ENCODE assay signal across 2 cellular contexts in the genomic region with DNA sequence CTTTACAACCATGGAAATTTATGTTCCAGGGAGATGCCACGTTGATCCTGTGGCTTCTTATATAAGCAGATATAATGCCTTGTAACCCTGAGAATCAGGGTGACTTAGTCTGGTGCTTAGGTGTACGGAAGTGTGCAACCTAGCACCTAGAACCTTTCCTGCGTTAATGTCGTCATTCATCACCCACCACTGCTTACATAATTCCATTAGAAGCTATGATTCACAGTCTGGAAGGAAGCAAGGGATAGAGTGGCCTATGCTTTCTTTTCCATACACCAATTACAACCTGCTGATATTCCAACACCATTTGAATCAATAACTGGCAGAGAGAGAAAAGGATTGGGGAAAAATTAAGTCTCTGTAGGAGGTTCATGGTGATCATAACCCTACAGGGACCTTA.
TF ChIP-seq lines count a peak whose summit lies in the region.

No MANE protein-coding gene starts in this region.

TF ChIP-seq in A549, 52 proteins besides CTCF, POLR2A, EP300 and RAD21 (continued from another document):
- TF ChIP-seq, protein P1, sequence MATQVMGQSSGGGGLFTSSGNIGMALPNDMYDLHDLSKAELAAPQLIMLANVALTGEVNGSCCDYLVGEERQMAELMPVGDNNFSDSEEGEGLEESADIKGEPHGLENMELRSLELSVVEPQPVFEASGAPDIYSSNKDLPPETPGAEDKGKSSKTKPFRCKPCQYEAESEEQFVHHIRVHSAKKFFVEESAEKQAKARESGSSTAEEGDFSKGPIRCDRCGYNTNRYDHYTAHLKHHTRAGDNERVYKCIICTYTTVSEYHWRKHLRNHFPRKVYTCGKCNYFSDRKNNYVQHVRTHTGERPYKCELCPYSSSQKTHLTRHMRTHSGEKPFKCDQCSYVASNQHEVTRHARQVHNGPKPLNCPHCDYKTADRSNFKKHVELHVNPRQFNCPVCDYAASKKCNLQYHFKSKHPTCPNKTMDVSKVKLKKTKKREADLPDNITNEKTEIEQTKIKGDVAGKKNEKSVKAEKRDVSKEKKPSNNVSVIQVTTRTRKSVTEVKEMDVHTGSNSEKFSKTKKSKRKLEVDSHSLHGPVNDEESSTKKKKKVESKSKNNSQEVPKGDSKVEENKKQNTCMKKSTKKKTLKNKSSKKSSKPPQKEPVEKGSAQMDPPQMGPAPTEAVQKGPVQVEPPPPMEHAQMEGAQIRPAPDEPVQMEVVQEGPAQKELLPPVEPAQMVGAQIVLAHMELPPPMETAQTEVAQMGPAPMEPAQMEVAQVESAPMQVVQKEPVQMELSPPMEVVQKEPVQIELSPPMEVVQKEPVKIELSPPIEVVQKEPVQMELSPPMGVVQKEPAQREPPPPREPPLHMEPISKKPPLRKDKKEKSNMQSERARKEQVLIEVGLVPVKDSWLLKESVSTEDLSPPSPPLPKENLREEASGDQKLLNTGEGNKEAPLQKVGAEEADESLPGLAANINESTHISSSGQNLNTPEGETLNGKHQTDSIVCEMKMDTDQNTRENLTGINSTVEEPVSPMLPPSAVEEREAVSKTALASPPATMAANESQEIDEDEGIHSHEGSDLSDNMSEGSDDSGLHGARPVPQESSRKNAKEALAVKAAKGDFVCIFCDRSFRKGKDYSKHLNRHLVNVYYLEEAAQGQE (IDR thresholded peaks at IDR 0.05): no peak
- TF ChIP-seq CBX2 (IDR thresholded peaks at IDR 0.05; ENCODE audit: borderline replicate concordance, low read depth) (no peak), PHF8 (IDR thresholded peaks at IDR 0.05; ENCODE audit: borderline replicate concordance, low read depth) (no peak), EHF (CRISPR knock-in tag; IDR thresholded peaks at IDR 0.05) (no peak), TP53 (CRISPR knock-in tag; IDR thresholded peaks at IDR 0.05) (no peak), MAZ (IDR thresholded peaks at IDR 0.05; ENCODE audit: borderline replicate concordance, low read depth, low read length) (no peak), TFCP2L1 (CRISPR knock-in tag; IDR thresholded peaks at IDR 0.05) (no peak), SMC3 (IDR thresholded peaks at IDR 0.05) (no peak), JUN (IDR thresholded peaks at IDR 0.05) (no peak)
- TF ChIP-seq, protein P2, sequence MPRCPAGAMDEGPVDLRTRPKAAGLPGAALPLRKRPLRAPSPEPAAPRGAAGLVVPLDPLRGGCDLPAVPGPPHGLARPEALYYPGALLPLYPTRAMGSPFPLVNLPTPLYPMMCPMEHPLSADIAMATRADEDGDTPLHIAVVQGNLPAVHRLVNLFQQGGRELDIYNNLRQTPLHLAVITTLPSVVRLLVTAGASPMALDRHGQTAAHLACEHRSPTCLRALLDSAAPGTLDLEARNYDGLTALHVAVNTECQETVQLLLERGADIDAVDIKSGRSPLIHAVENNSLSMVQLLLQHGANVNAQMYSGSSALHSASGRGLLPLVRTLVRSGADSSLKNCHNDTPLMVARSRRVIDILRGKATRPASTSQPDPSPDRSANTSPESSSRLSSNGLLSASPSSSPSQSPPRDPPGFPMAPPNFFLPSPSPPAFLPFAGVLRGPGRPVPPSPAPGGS (IDR thresholded peaks at IDR 0.05): no peak
- TF ChIP-seq, protein P3, sequence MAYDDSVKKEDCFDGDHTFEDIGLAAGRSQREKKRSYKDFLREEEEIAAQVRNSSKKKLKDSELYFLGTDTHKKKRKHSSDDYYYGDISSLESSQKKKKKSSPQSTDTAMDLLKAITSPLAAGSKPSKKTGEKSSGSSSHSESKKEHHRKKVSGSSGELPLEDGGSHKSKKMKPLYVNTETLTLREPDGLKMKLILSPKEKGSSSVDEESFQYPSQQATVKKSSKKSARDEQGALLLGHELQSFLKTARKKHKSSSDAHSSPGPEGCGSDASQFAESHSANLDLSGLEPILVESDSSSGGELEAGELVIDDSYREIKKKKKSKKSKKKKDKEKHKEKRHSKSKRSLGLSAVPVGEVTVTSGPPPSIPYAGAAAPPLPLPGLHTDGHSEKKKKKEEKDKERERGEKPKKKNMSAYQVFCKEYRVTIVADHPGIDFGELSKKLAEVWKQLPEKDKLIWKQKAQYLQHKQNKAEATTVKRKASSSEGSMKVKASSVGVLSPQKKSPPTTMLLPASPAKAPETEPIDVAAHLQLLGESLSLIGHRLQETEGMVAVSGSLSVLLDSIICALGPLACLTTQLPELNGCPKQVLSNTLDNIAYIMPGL (CRISPR knock-in tag; IDR thresholded peaks at IDR 0.05; ENCODE audit: borderline replicate concordance): no peak
- TF ChIP-seq, protein P4, sequence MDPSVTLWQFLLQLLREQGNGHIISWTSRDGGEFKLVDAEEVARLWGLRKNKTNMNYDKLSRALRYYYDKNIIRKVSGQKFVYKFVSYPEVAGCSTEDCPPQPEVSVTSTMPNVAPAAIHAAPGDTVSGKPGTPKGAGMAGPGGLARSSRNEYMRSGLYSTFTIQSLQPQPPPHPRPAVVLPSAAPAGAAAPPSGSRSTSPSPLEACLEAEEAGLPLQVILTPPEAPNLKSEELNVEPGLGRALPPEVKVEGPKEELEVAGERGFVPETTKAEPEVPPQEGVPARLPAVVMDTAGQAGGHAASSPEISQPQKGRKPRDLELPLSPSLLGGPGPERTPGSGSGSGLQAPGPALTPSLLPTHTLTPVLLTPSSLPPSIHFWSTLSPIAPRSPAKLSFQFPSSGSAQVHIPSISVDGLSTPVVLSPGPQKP (IDR thresholded peaks at IDR 0.05; ENCODE audit: low read depth, low read length): no peak
TF ChIP-seq in A549: peak in this region for 0.

TF ChIP-seq in Ishikawa, 13 proteins besides CTCF, POLR2A, EP300 and RAD21 (continued from another document):
- TF ChIP-seq, protein P5, sequence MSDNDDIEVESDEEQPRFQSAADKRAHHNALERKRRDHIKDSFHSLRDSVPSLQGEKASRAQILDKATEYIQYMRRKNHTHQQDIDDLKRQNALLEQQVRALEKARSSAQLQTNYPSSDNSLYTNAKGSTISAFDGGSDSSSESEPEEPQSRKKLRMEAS (IDR thresholded peaks at IDR 0.05): no peak
- no peak for TF ChIP-seq ZBTB7A (IDR thresholded peaks at IDR 0.05; ENCODE audit: low read depth)
- no peak for TF ChIP-seq TEAD4 (IDR thresholded peaks at IDR 0.05)
- no peak for TF ChIP-seq TAF1 (IDR thresholded peaks at IDR 0.05; ENCODE audit: low read depth)
- TF ChIP-seq CEBPB (IDR thresholded peaks at IDR 0.05): no peak
